1 cellular context compared by ENCODE assay signal in the genomic region with DNA sequence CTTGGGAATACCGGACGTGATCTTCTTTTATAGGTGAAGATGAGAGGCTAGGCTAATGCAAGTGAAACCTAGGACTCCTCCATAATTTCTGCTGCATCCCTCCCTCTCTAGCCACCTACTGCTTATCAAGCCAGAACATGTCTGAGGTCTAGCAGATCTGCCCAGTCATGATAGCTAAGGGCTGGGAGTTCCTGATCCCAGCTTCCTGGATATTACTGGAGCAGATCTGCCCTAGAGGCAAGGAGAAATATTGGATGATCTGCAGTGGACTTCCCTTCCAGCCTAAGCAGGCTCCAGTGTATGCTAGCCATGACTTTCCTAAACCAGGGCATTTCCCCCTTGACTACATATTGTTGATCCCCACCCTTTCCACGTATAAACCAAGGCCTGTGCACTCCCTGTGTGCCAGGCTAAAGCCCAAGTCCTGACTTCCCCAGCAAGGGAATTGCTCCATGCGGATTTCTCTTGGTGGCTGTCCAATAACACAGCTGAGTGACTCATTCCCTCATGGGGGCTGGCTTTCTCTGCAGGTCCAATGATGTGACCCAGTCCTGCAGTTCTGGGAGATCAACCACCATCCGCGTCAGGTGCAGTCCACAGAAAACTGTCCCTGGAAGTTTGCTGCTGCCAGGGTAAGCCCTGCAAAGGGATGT.
TF ChIP-seq lines count a peak whose summit lies in the region.

No MANE protein-coding gene starts in this region.

TF ChIP-seq in SK-N-SH, 30 proteins besides CTCF, POLR2A, EP300 and RAD21 (continued from another document):
- TF ChIP-seq, protein P1, sequence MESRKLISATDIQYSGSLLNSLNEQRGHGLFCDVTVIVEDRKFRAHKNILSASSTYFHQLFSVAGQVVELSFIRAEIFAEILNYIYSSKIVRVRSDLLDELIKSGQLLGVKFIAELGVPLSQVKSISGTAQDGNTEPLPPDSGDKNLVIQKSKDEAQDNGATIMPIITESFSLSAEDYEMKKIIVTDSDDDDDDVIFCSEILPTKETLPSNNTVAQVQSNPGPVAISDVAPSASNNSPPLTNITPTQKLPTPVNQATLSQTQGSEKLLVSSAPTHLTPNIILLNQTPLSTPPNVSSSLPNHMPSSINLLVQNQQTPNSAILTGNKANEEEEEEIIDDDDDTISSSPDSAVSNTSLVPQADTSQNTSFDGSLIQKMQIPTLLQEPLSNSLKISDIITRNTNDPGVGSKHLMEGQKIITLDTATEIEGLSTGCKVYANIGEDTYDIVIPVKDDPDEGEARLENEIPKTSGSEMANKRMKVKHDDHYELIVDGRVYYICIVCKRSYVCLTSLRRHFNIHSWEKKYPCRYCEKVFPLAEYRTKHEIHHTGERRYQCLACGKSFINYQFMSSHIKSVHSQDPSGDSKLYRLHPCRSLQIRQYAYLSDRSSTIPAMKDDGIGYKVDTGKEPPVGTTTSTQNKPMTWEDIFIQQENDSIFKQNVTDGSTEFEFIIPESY (IDR thresholded peaks at IDR 0.05; ENCODE audit: borderline replicate concordance, low read depth): no peak
- TF ChIP-seq, protein P2, sequence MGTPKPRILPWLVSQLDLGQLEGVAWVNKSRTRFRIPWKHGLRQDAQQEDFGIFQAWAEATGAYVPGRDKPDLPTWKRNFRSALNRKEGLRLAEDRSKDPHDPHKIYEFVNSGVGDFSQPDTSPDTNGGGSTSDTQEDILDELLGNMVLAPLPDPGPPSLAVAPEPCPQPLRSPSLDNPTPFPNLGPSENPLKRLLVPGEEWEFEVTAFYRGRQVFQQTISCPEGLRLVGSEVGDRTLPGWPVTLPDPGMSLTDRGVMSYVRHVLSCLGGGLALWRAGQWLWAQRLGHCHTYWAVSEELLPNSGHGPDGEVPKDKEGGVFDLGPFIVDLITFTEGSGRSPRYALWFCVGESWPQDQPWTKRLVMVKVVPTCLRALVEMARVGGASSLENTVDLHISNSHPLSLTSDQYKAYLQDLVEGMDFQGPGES (IDR thresholded peaks at IDR 0.05; ENCODE audit: low read depth, low read length): no peak
- peak; percentile 71 for TF ChIP-seq JUND (IDR thresholded peaks at IDR 0.05)
TF ChIP-seq in SK-N-SH: peak in this region for 7.
